In genomic region chr4:148397771-148398170, GRCh38 we compare ENCODE assay signal across 15 cellular contexts. TPM values are rescaled to one million over a fixed set of nuclear protein-coding genes. Genes with fewer than 3 reads are reported as not detected.
A peak's percentile ranks its signal among the peaks of the same experiment; 100 is the strongest.
DNase-seq lines count a peak whose midpoint lies in the region; ATAC-seq and TF ChIP-seq lines count a peak whose summit lies in the region.
"Had no signal": no experiment of that assay in that cellular context is flagged by ENCODE, and none has a peak within 500 bp of the region (broad histone marks: within the 10 kb centered on the region; RNA-seq: fewer than 3 reads in every experiment).

No MANE protein-coding gene starts in this region.

- no peak overlapping the region for H4K91ac ChIP-seq in trophoblast cell (ENCODE audit: low read depth, low read length)

- H3K27me3 ChIP-seq in left ventricle myocardium inferior (ENCODE audit: low read depth), result no peaks in the 10 kb centered on the region
- no peaks in the 10 kb centered on the region for H3K27me3 ChIP-seq in trophoblast cell (ENCODE audit: insufficient read depth, low read length)
- H3K27me3 ChIP-seq in SK-N-SH (ENCODE audit: insufficient read depth), result no peaks in the 10 kb centered on the region
- H3K27me3 ChIP-seq: BLaER1 had no signal

- H3K27ac ChIP-seq in left ventricle myocardium inferior (replicated peaks) (peak overlapping the region; percentile 7), trophoblast cell (ENCODE audit: low read depth, low read length) (no peak overlapping the region), SK-N-SH (ENCODE audit: low read depth in 2 of 2, low read length in 1 of 2) (no peak overlapping the region)
- H3K27ac ChIP-seq: 22Rv1, BLaER1, GM23248 had no signal

- H2BK12ac ChIP-seq in trophoblast cell (ENCODE audit: low read length), result no peak overlapping the region

- H3K9ac ChIP-seq in trophoblast cell (ENCODE audit: low read length), result no peak overlapping the region
- no peak overlapping the region for H3K9ac ChIP-seq in SK-N-SH
- H3K9ac ChIP-seq: BLaER1, GM23248 had no signal

- WGBS in trophoblast cell (ENCODE audit: extremely low coverage, insufficient coverage, insufficient read length), result no CpG with 5 or more reads among the region's 2 CpGs
- 26% methylated on average over 2 of the region's 2 CpGs for WGBS in SK-N-SH (ENCODE audit: low lambda C conversion rate)

- H3K4ac ChIP-seq in trophoblast cell (ENCODE audit: low read depth, low read length), result no peak overlapping the region

- H3K4me2 ChIP-seq in trophoblast cell (ENCODE audit: low read length) (no peak overlapping the region), SK-N-SH (no peak overlapping the region)
- H3K4me2 ChIP-seq: BLaER1 had no signal

- no peak overlapping the region for H3K14ac ChIP-seq in trophoblast cell (ENCODE audit: low read length)

- no peak overlapping the region for H3K23ac ChIP-seq in trophoblast cell (ENCODE audit: low read length)

- intact Hi-C loops in left ventricle myocardium inferior (cut with micrococcal nuclease) (no loop called here), Right ventricle myocardium superior (cut with DNase I) (no loop called here)

- H2AFZ ChIP-seq in trophoblast cell (ENCODE audit: insufficient read depth, low read length, poor library complexity) (no peak overlapping the region), SK-N-SH (ENCODE audit: low read depth) (no peak overlapping the region)
- H2AFZ ChIP-seq: GM23248 had no signal

- H3K9me2 ChIP-seq in SK-N-SH, result no peaks in the 10 kb centered on the region

- POLR2A ChIA-PET in SK-N-SH (lab: Yijun Ruan, JAX), result no interaction called here

- DNase-seq in left ventricle myocardium inferior (no peak), Right ventricle myocardium superior (no peak), left lobe of liver (ENCODE audit: low spot score) (no peak), trophoblast cell (no peak), SK-N-SH (no peak), GOT3 (lab: John Stamatoyannopoulos, UW) (no peak), islet precursor cell (no peak)
- DNase-seq: AML-193, DMS53, GF-D8, GM23248, H7 had no signal

- TF ChIP-seq RAD21 in SK-N-SH (IDR thresholded peaks at IDR 0.05; ENCODE audit: low read length), result no peak

- H4K12ac ChIP-seq in trophoblast cell (ENCODE audit: low read depth, low read length), result no peak overlapping the region

- H3K79me1 ChIP-seq in trophoblast cell (ENCODE audit: low read length), result no peaks in the 10 kb centered on the region

- ATAC-seq in Right ventricle myocardium superior (ENCODE audit: poor library complexity) (no peak), left lobe of liver (peak; percentile 38), GM19397 (IDR thresholded peaks at IDR 0.05; ENCODE audit: unreplicated experiment) (no peak)

- H3F3A ChIP-seq in SK-N-SH (replicated peaks; ENCODE audit: insufficient read depth), result no peaks in the 10 kb centered on the region

- H3K79me2 ChIP-seq in trophoblast cell (ENCODE audit: control insufficient read depth, insufficient read depth, low read length, poor library complexity) (no peaks in the 10 kb centered on the region), SK-N-SH (ENCODE audit: insufficient read depth) (no peaks in the 10 kb centered on the region)

- H4K20me1 ChIP-seq in SK-N-SH (ENCODE audit: insufficient read depth), result no peaks in the 10 kb centered on the region
- H4K20me1 ChIP-seq: BLaER1 had no signal

- H3K4me1 ChIP-seq in left ventricle myocardium inferior (peaks cover 37% of the 10 kb centered on the region), trophoblast cell (ENCODE audit: control insufficient read depth in 1 of 2, insufficient read depth in 2 of 2, low read length in 2 of 2) (no peaks in the 10 kb centered on the region), SK-N-SH (ENCODE audit: control insufficient read depth in 1 of 2, insufficient read depth in 2 of 2, low read depth in 1 of 2, low read length in 1 of 2) (peaks cover 0 to 2% of the 10 kb centered on the region in 2 experiments; a peak in 1 of 4 replicates)
- H3K4me1 ChIP-seq: BLaER1 had no signal

- H2BK120ac ChIP-seq in trophoblast cell (ENCODE audit: insufficient read depth, low read length, poor library complexity), result peak overlapping the region; percentile 60

- no peak overlapping the region for H2BK5ac ChIP-seq in trophoblast cell (ENCODE audit: low read depth, low read length, poor library complexity)

- H3K36me3 ChIP-seq in left ventricle myocardium inferior, result no peaks in the 10 kb centered on the region
- H3K36me3 ChIP-seq in trophoblast cell (ENCODE audit: control insufficient read depth in 1 of 2, insufficient read depth in 2 of 2, low read length in 2 of 2), result no peaks in the 10 kb centered on the region
- H3K36me3 ChIP-seq in SK-N-SH (replicated peaks in 1 of 2; ENCODE audit: control insufficient read depth in 1 of 2, insufficient read depth in 2 of 2, low read length in 1 of 2), result no peaks in the 10 kb centered on the region
- H3K36me3 ChIP-seq: BLaER1 had no signal

- H2AK5ac ChIP-seq in trophoblast cell (ENCODE audit: low read length), result no peak overlapping the region

- no peak for TF ChIP-seq EP300 in SK-N-SH (IDR thresholded peaks at IDR 0.05; ENCODE audit: borderline replicate concordance in 1 of 2, low read depth in 1 of 2, low read length in 1 of 2)

- H4K8ac ChIP-seq in trophoblast cell (ENCODE audit: low read depth, low read length), result no peak overlapping the region

- no peak overlapping the region for H3K4me3 ChIP-seq in left ventricle myocardium inferior
- H3K4me3 ChIP-seq in trophoblast cell (ENCODE audit: low read depth, low read length), result no peak overlapping the region
- no peak overlapping the region for H3K4me3 ChIP-seq in SK-N-SH (ENCODE audit: low read depth in 2 of 2, low read length in 1 of 2)
- H3K4me3 ChIP-seq: BLaER1, GM23248 had no signal

- H3K18ac ChIP-seq in trophoblast cell (ENCODE audit: low read length), result no peak overlapping the region

- H3K9me3 ChIP-seq in left ventricle myocardium inferior (replicated peaks) (no peaks in the 10 kb centered on the region), trophoblast cell (ENCODE audit: insufficient read depth, low read depth, low read length) (no peaks in the 10 kb centered on the region), SK-N-SH (no peaks in the 10 kb centered on the region)
- H3K9me3 ChIP-seq: BLaER1 had no signal

- TF ChIP-seq CTCF in left ventricle myocardium inferior (IDR thresholded peaks at IDR 0.05; ENCODE audit: borderline replicate concordance) (no peak), SK-N-SH (IDR thresholded peaks at IDR 0.05) (no peak)

- CTCF ChIA-PET in SK-N-SH (lab: Yijun Ruan, JAX), result no interaction called here

TF ChIP-seq in SK-N-SH, 30 proteins besides CTCF, POLR2A, EP300 and RAD21 (continues in another document):
- TF ChIP-seq EZH2phosphoT487 (IDR thresholded peaks at IDR 0.05; ENCODE audit: borderline replicate concordance, low read depth), result no peak
- no peak for TF ChIP-seq FOSL2 (IDR thresholded peaks at IDR 0.05; ENCODE audit: borderline replicate concordance, low read depth)
- no peak for TF ChIP-seq ZBTB33 (IDR thresholded peaks at IDR 0.05; ENCODE audit: borderline replicate concordance, low read depth)
- TF ChIP-seq POLR2AphosphoS5 (IDR thresholded peaks at IDR 0.05; ENCODE audit: low read depth, low read length), result no peak
- no peak for TF ChIP-seq TEAD4 (IDR thresholded peaks at IDR 0.05; ENCODE audit: borderline replicate concordance, insufficient read depth)
- no peak for TF ChIP-seq REST (IDR thresholded peaks at IDR 0.05; ENCODE audit: low read depth, low read length)
- TF ChIP-seq RXRA (IDR thresholded peaks at IDR 0.05; ENCODE audit: borderline replicate concordance, low read depth), result no peak
- no peak for TF ChIP-seq GATA2 (CRISPR knock-in tag; IDR thresholded peaks at IDR 0.05)
- no peak for TF ChIP-seq TCF12 (IDR thresholded peaks at IDR 0.05)

RNA-seq across cellular contexts. Expression of gene NR3C2, which starts 44.4 kb away (rescaled TPM):
- 23.9 TPM for total RNA-seq in left ventricle myocardium inferior
- 24.7 TPM for total RNA-seq in Right ventricle myocardium superior
- 12.0 TPM for total RNA-seq in left lobe of liver
- 0.12 and 0.24 TPM in 2 replicates for polyA plus RNA-seq in trophoblast cell (2013)
- polyA plus RNA-seq in SK-N-SH (2012; rRNA removed), result 0.02 and 0.03 TPM in 2 replicates
- 0.01 TPM in 2 replicates for polyA plus RNA-seq in SK-N-SH (2012; cell fraction: cytosol; rRNA removed)
- polyA plus RNA-seq in SK-N-SH (2012; cell fraction: nucleus; rRNA removed), result 0.01 and 0.02 TPM in 2 replicates
- total RNA-seq: GM23248 had no signal
